ENCODE assay signal across 10 cellular contexts in genomic region chr12:13198921-13199320, GRCh38. TPM values are rescaled to one million over a fixed set of nuclear protein-coding genes. Genes with fewer than 3 reads are reported as not detected.
DNase-seq lines count a peak whose midpoint lies in the region; TF ChIP-seq lines count a peak whose summit lies in the region.
"Had no signal": no experiment of that assay in that cellular context is flagged by ENCODE, and none has a peak within 500 bp of the region (broad histone marks: within the 10 kb centered on the region; RNA-seq: fewer than 3 reads in every experiment).

No MANE protein-coding gene starts in this region.

- CTCF ChIA-PET in A673 (lab: Charles Lee), result interaction anchor here (1.1 kb wide), 1 partner anchor 101 kb away, joined by 6 read pairs; no protein-coding TSS in a partner anchor

- H3K4me3 ChIP-seq in AG10803 (ENCODE audit: low read length) (peak overlapping the region; percentile 91), SJCRH30 (peak overlapping the region; percentile 49), fibroblast of lung (replicated peaks in 1 of 4; ENCODE audit: control extremely low read depth in 1 of 4, insufficient read depth in 1 of 4, low read depth in 3 of 4, low read length in 4 of 4) (peak overlapping the region; percentile 81 to 97 (median 90)), parathyroid adenoma (ENCODE audit: low read depth, low read length) (peak overlapping the region; percentile 6), A673 (ENCODE audit: low read depth, low read length, poor library complexity, severe bottlenecking) (no peak overlapping the region)
- H3K4me3 ChIP-seq: right lobe of liver had no signal

- BruUV-seq in A673 (replicated peaks; lab: Mats Ljungman, UMichigan), result no TSS peak

- H3K79me2 ChIP-seq in fibroblast of lung (ENCODE audit: control insufficient read depth, insufficient read depth, low read length) (peaks cover 73% of the 10 kb centered on the region), parathyroid adenoma (no peaks in the 10 kb centered on the region)

- H3K36me3 ChIP-seq in SJCRH30 (no peaks in the 10 kb centered on the region), fibroblast of lung (ENCODE audit: control insufficient read depth, insufficient read depth, low read length) (peaks cover 5% of the 10 kb centered on the region), parathyroid adenoma (ENCODE audit: control insufficient read depth, insufficient read depth, low read length) (no peaks in the 10 kb centered on the region), A673 (ENCODE audit: insufficient read depth, low read length, poor library complexity, severe bottlenecking) (no peaks in the 10 kb centered on the region)
- H3K36me3 ChIP-seq: right lobe of liver had no signal

- POLR2A ChIA-PET in A673 (lab: Charles Lee; ENCODE audit: low non-redundant PET), result no interaction called here

- H3K27ac ChIP-seq in SJCRH30 (peak overlapping the region; percentile 32), fibroblast of lung (ENCODE audit: insufficient read depth, low read length) (peak overlapping the region; percentile 88), parathyroid adenoma (peak overlapping the region; percentile 43), A673 (ENCODE audit: low read depth, low read length, poor library complexity, severe bottlenecking) (no peak overlapping the region)

- peak overlapping the region; percentile 98 for H3K4me2 ChIP-seq in fibroblast of lung (ENCODE audit: extremely low read depth, insufficient read depth, low read length)
- no peak overlapping the region for H3K4me2 ChIP-seq in parathyroid adenoma (ENCODE audit: low read length)

- H3K4me1 ChIP-seq in SJCRH30 (peaks cover 33% of the 10 kb centered on the region), fibroblast of lung (ENCODE audit: control insufficient read depth, extremely low read depth, insufficient read depth, low read length) (peaks cover 46% of the 10 kb centered on the region), parathyroid adenoma (peaks cover 10% of the 10 kb centered on the region), A673 (ENCODE audit: insufficient read depth, low read length, poor library complexity, severe bottlenecking) (peaks cover 37% of the 10 kb centered on the region)

- H2AFZ ChIP-seq in fibroblast of lung (ENCODE audit: low read length) (no peak overlapping the region), parathyroid adenoma (no peak overlapping the region)

- DNase-seq in AG10803 (ENCODE audit: low read depth) (peak; percentile 72), SJCRH30 (peak; percentile 25 to 53), fibroblast of lung (ENCODE audit: low read depth in 2 of 2) (peak; percentile 60 to 61), nucleus accumbens (lab: John Stamatoyannopoulos, UW) (no peak), GM20000 (ENCODE audit: low spot score) (no peak), A673 (ENCODE audit: low spot score) (no peak), islet precursor cell (no peak)
- DNase-seq: NCI-H2171, right lobe of liver had no signal

- no peaks in the 10 kb centered on the region for H3K9me3 ChIP-seq in SJCRH30 (replicated peaks)
- H3K9me3 ChIP-seq in fibroblast of lung (ENCODE audit: control insufficient read depth, insufficient read depth, low read depth, low read length), result no peaks in the 10 kb centered on the region
- no peaks in the 10 kb centered on the region for H3K9me3 ChIP-seq in parathyroid adenoma (ENCODE audit: control insufficient read depth, low read length)
- H3K9me3 ChIP-seq in A673 (ENCODE audit: low read depth, low read length, poor library complexity, severe bottlenecking), result no peaks in the 10 kb centered on the region
- H3K9me3 ChIP-seq: right lobe of liver had no signal

- H3K27me3 ChIP-seq in SJCRH30 (no peaks in the 10 kb centered on the region), fibroblast of lung (ENCODE audit: control insufficient read depth, insufficient read depth, low read length) (no peaks in the 10 kb centered on the region), parathyroid adenoma (ENCODE audit: control insufficient read depth, insufficient read depth, low read length) (no peaks in the 10 kb centered on the region), A673 (replicated peaks; ENCODE audit: insufficient read depth, low read depth, low read length, poor library complexity) (no peaks in the 10 kb centered on the region)
- H3K27me3 ChIP-seq: right lobe of liver had no signal

- intact Hi-C loops in A673 (cut with micrococcal nuclease; ENCODE audit: unreplicated experiment), result no loop called here

- H3K9ac ChIP-seq in fibroblast of lung (ENCODE audit: insufficient read depth, low read length) (peak overlapping the region; percentile 89), parathyroid adenoma (no peak overlapping the region)

- TF ChIP-seq CTCF in AG10803 (conservative IDR thresholded peaks at IDR 0.05; ENCODE audit: low read length) (no peak), fibroblast of lung (conservative IDR thresholded peaks at IDR 0.05 in 1 of 2, IDR thresholded peaks at IDR 0.05 in 1 of 2; ENCODE audit: low read depth in 1 of 2, low read length in 2 of 2) (no peak), parathyroid adenoma (IDR thresholded peaks at IDR 0.05) (no peak), GM20000 (IDR thresholded peaks at IDR 0.05; ENCODE audit: extremely low read depth, missing control alignments) (no peak), A673 (conservative IDR thresholded peaks at IDR 0.05; ENCODE audit: low read depth, low read length) (no peak)

- no peaks in the 10 kb centered on the region for H4K20me1 ChIP-seq in fibroblast of lung (ENCODE audit: control insufficient read depth, extremely low read depth, insufficient read depth, low read length)

RNA-seq across cellular contexts. Expression of gene EMP1, which starts 2.4 kb away (rescaled TPM):
- total RNA-seq in SJCRH30 (2014; rRNA removed; shearing (Covaris generic)), result 3.4 and 7.5 TPM in 2 replicates
- total RNA-seq in fibroblast of lung (27.5 and 53.5 TPM in 2 replicates), A673 (2021) (39.9 and 66.5 TPM in 2 replicates)
- 374 and 437 TPM in 2 replicates for polyA plus RNA-seq in fibroblast of lung
- 488 and 577 TPM in 2 replicates for polyA plus RNA-seq in fibroblast of lung (2012)
- 599 and 783 TPM in 2 replicates for polyA minus RNA-seq in fibroblast of lung (ENCODE audit: low replicate concordance)

Comparison
In these comparisons a context has a peak if more than half of its experiments do, and no peak if none do; other contexts are left out.
1. DNase-seq: peak in AG10803 (single experiment), SJCRH30 (2 of 2) and fibroblast of lung (2 of 2); none in nucleus accumbens (0 of 56), GM20000 (single experiment), A673 (single experiment) and islet precursor cell (single experiment).